8 cellular contexts compared by ENCODE assay signal in genomic region chr2:196233808-196234501, GRCh38.
A peak's percentile ranks its signal among the peaks of the same experiment; 100 is the strongest.
DNase-seq lines count a peak whose midpoint lies in the region; ATAC-seq and TF ChIP-seq lines count a peak whose summit lies in the region.

No MANE protein-coding gene starts in this region.

- CTCF ChIA-PET in activated CD4-positive, alpha-beta memory T cell treated with anti-CD3 and anti-CD28 coated beads, Interleukin-2, amount 10 ng/mL, durations not matched to agents 7 days and 5 days (lab: Charles Lee): interaction anchor here (0.7 to 2.4 kb wide), 10 partner anchors 9 to 166 kb away, joined by 3 to 10 read pairs (median 4); partner anchors contain the start of gene DNAH7

- no peak overlapping the region for H2BK120ac ChIP-seq in neuronal stem cell (ENCODE audit: low read depth, low read length)

- ATAC-seq in activated T-cell treated with anti-CD3 and anti-CD28 coated beads, Interleukin-2, amount 50 U/mL, for 72 hours (replicated peaks in 1 of 2): peak; percentile 30 to 57
- ATAC-seq in HG03175 (IDR thresholded peaks at IDR 0.05; ENCODE audit: unreplicated experiment): peak; percentile 52

- H3K27me3 ChIP-seq in neuronal stem cell (ENCODE audit: control insufficient read depth in 3 of 3, insufficient read depth in 3 of 3, low read depth in 1 of 3, low read length in 3 of 3) (no peaks in the 10 kb centered on the region), HAP-1 (ENCODE audit: low read depth) (no peaks in the 10 kb centered on the region)

- H3K9me3 ChIP-seq in neuronal stem cell (replicated peaks in 1 of 2; ENCODE audit: control insufficient read depth in 2 of 2, insufficient read depth in 1 of 2, low read depth in 1 of 2, low read length in 2 of 2) (no peaks in the 10 kb centered on the region), HAP-1 (no peaks in the 10 kb centered on the region)

- H4K8ac ChIP-seq in neuronal stem cell (ENCODE audit: low read depth, low read length): no peak overlapping the region

- H3K27ac Mint-ChIP-seq in activated T-cell treated with anti-CD3 and anti-CD28 coated beads, Interleukin-2, amount 50 U/mL, for 72 hours: peak overlapping the region; percentile 86
- peak overlapping the region; percentile 85 for H3K27ac Mint-ChIP-seq in activated CD4-positive, alpha-beta memory T cell treated with anti-CD3 and anti-CD28 coated beads, Interleukin-2, amount 10 ng/mL, durations not matched to agents 7 days and 5 days
- peak overlapping the region; percentile 41 for H3K27ac Mint-ChIP-seq in mesothelial cell of epicardium

- no peak overlapping the region for H3K4ac ChIP-seq in neuronal stem cell (ENCODE audit: low read length)

- H2BK5ac ChIP-seq in neuronal stem cell (ENCODE audit: low read length): no peak overlapping the region

- no peaks in the 10 kb centered on the region for H3K36me3 ChIP-seq in neuronal stem cell (replicated peaks in 1 of 2; ENCODE audit: control insufficient read depth in 2 of 2, insufficient read depth in 2 of 2, low read length in 2 of 2)
- no peaks in the 10 kb centered on the region for H3K36me3 ChIP-seq in HAP-1 (replicated peaks)

- H2BK15ac ChIP-seq in neuronal stem cell (ENCODE audit: low read length): no peak overlapping the region

- no peak overlapping the region for H3K9ac ChIP-seq in neuronal stem cell (ENCODE audit: low read depth, low read length, poor library complexity)

- no peak overlapping the region for H2AK5ac ChIP-seq in neuronal stem cell (ENCODE audit: low read depth, low read length)

- no peak overlapping the region for H3K14ac ChIP-seq in neuronal stem cell (ENCODE audit: low read length)

- H2BK12ac ChIP-seq in neuronal stem cell (ENCODE audit: low read length): no peak overlapping the region

- peak in 1 of 2 donors; percentile 29 for DNase-seq in activated T-cell treated with anti-CD3 and anti-CD28 coated beads, Interleukin-2, amount 50 U/mL, for 72 hours
- DNase-seq in activated T-cell treated with anti-CD3 and anti-CD28 coated beads for 4 hours (no peak), mesothelial cell of epicardium (ENCODE audit: low spot score in 2 of 2, unreplicated experiment in 2 of 2) (no peak), neuronal stem cell (ENCODE audit: low spot score) (no peak), SIG-M5 (lab: John Stamatoyannopoulos, UW) (no peak), HAP-1 (ENCODE audit: low spot score in 2 of 2) (no peak)
- DNase-seq in activated CD4-positive, alpha-beta memory T cell treated with anti-CD3 and anti-CD28 coated beads, Interleukin-2, amount 10 ng/mL, durations not matched to agents 7 days and 5 days: no peak

- in situ Hi-C loops in HAP-1 (cut with MboI; ENCODE audit: low sequenced_read_pairs): no loop called here

- peak overlapping the region; percentile 24 to 58 for H3K4me3 Mint-ChIP-seq in activated T-cell treated with anti-CD3 and anti-CD28 coated beads, Interleukin-2, amount 50 U/mL, for 72 hours
- no peak overlapping the region for H3K4me3 Mint-ChIP-seq in activated CD4-positive, alpha-beta memory T cell treated with anti-CD3 and anti-CD28 coated beads, Interleukin-2, amount 10 ng/mL, durations not matched to agents 7 days and 5 days
- H3K4me3 Mint-ChIP-seq in mesothelial cell of epicardium: no peak overlapping the region

- no peak overlapping the region for H2AFZ ChIP-seq in neuronal stem cell (ENCODE audit: low read length)

- no peak overlapping the region for H4K91ac ChIP-seq in neuronal stem cell (ENCODE audit: low read depth, low read length, poor library complexity)

- no peak overlapping the region for H3K4me2 ChIP-seq in neuronal stem cell (ENCODE audit: insufficient read depth, low read length, poor library complexity, severe bottlenecking)

- no peak overlapping the region for H3K18ac ChIP-seq in neuronal stem cell (ENCODE audit: low read length)

- no CpG with 5 or more reads among the region's 4 CpGs for WGBS in neuronal stem cell (ENCODE audit: extremely low coverage in 2 of 2, insufficient read length in 2 of 2, insufficient replicate concordance in 1 of 2), 2 donors

- POLR2A ChIA-PET in activated CD4-positive, alpha-beta memory T cell treated with anti-CD3 and anti-CD28 coated beads, Interleukin-2, amount 10 ng/mL, durations not matched to agents 7 days and 5 days (lab: Charles Lee): interaction anchor here (1.0 to 21.6 kb wide), 21 partner anchors 6 to 747 kb away, joined by 3 to 343 read pairs (median 5); partner anchors contain the start of gene STK17B

- no peak overlapping the region for H3K23ac ChIP-seq in neuronal stem cell (ENCODE audit: low read depth, low read length, poor library complexity)

- H3K27me3 Mint-ChIP-seq in activated T-cell treated with anti-CD3 and anti-CD28 coated beads, Interleukin-2, amount 50 U/mL, for 72 hours (ENCODE audit: low read depth): no peaks in the 10 kb centered on the region
- H3K27me3 Mint-ChIP-seq in activated CD4-positive, alpha-beta memory T cell treated with anti-CD3 and anti-CD28 coated beads, Interleukin-2, amount 10 ng/mL, durations not matched to agents 7 days and 5 days: no peaks in the 10 kb centered on the region
- no peaks in the 10 kb centered on the region for H3K27me3 Mint-ChIP-seq in mesothelial cell of epicardium (ENCODE audit: low read depth)

- no peaks in the 10 kb centered on the region for H3K79me1 ChIP-seq in neuronal stem cell (ENCODE audit: low read depth, low read length)

- TF ChIP-seq CTCF in mesothelial cell of epicardium (IDR thresholded peaks at IDR 0.05; ENCODE audit: unreplicated experiment): no peak

- no peak overlapping the region for H3K27ac ChIP-seq in neuronal stem cell (replicated peaks; ENCODE audit: low read length)

- no peak overlapping the region for H3K4me3 ChIP-seq in neuronal stem cell (ENCODE audit: low read length in 2 of 2)
- H3K4me3 ChIP-seq in HAP-1: no peak overlapping the region

- no peaks in the 10 kb centered on the region for H3K9me3 Mint-ChIP-seq in activated T-cell treated with anti-CD3 and anti-CD28 coated beads, Interleukin-2, amount 50 U/mL, for 72 hours
- H3K9me3 Mint-ChIP-seq in activated CD4-positive, alpha-beta memory T cell treated with anti-CD3 and anti-CD28 coated beads, Interleukin-2, amount 10 ng/mL, durations not matched to agents 7 days and 5 days: peaks cover 5% of the 10 kb centered on the region
- peaks cover 23% of the 10 kb centered on the region for H3K9me3 Mint-ChIP-seq in mesothelial cell of epicardium

- H3K4me1 ChIP-seq in neuronal stem cell (ENCODE audit: control insufficient read depth in 2 of 2, insufficient read depth in 1 of 2, low read depth in 1 of 2, low read length in 2 of 2) (no peaks in the 10 kb centered on the region), HAP-1 (no peaks in the 10 kb centered on the region)

- peaks cover 6 to 14% of the 10 kb centered on the region in 2 donors for H3K36me3 Mint-ChIP-seq in activated T-cell treated with anti-CD3 and anti-CD28 coated beads, Interleukin-2, amount 50 U/mL, for 72 hours (ENCODE audit: insufficient read depth in 2 of 2)
- H3K36me3 Mint-ChIP-seq in activated CD4-positive, alpha-beta memory T cell treated with anti-CD3 and anti-CD28 coated beads, Interleukin-2, amount 10 ng/mL, durations not matched to agents 7 days and 5 days (ENCODE audit: low read depth): peaks cover 24% of the 10 kb centered on the region
- H3K36me3 Mint-ChIP-seq in mesothelial cell of epicardium: peaks cover 15% of the 10 kb centered on the region

- H3K4me1 Mint-ChIP-seq in activated T-cell treated with anti-CD3 and anti-CD28 coated beads, Interleukin-2, amount 50 U/mL, for 72 hours (ENCODE audit: low read depth): peaks cover 100% of the 10 kb centered on the region
- H3K4me1 Mint-ChIP-seq in activated CD4-positive, alpha-beta memory T cell treated with anti-CD3 and anti-CD28 coated beads, Interleukin-2, amount 10 ng/mL, durations not matched to agents 7 days and 5 days: peaks cover 91% of the 10 kb centered on the region
- H3K4me1 Mint-ChIP-seq in mesothelial cell of epicardium: peaks cover 24% of the 10 kb centered on the region

Comparison
In these comparisons a context has a peak if more than half of its experiments do, and no peak if none do; other contexts are left out.
1. H3K4me3 Mint-ChIP-seq: peak in activated T-cell treated with anti-CD3 and anti-CD28 coated beads, Interleukin-2, amount 50 U/mL, for 72 hours (2 of 2); none in activated CD4-positive, alpha-beta memory T cell treated with anti-CD3 and anti-CD28 coated beads, Interleukin-2, amount 10 ng/mL, durations not matched to agents 7 days and 5 days (single experiment) and mesothelial cell of epicardium (single experiment).
2. Peak in every context shown above with its lines, with median percentiles within 50 percentile points of each other: H3K27ac Mint-ChIP-seq.